ENCODE assay signal across 8 cellular contexts in genomic region chr5:14143843-14144585, GRCh38. TPM values are rescaled to one million over a fixed set of nuclear protein-coding genes. Genes with fewer than 3 reads are reported as not detected.
A peak's percentile ranks its signal among the peaks of the same experiment; 100 is the strongest.
DNase-seq lines count a peak whose midpoint lies in the region; ATAC-seq and TF ChIP-seq lines count a peak whose summit lies in the region.

No MANE protein-coding gene starts in this region.

- H3F3A ChIP-seq in smooth muscle cell (ENCODE audit: low read depth) = no peaks in the 10 kb centered on the region

- no peaks in the 10 kb centered on the region for H3K36me3 ChIP-seq in smooth muscle cell (ENCODE audit: low read depth)

- H3K27ac ChIP-seq in smooth muscle cell (ENCODE audit: low read depth) = peak overlapping the region; percentile 97

- TF ChIP-seq CTCF in astrocyte of the cerebellum (IDR thresholded peaks at IDR 0.05; ENCODE audit: low read depth, low read length, missing control alignments) = no peak
- TF ChIP-seq CTCF in smooth muscle cell (IDR thresholded peaks at IDR 0.05; ENCODE audit: borderline replicate concordance, insufficient read depth, poor library complexity, severe bottlenecking) = no peak

- H3K9me3 Mint-ChIP-seq in immature natural killer cell = no peaks in the 10 kb centered on the region

- H3K9ac ChIP-seq in smooth muscle cell (ENCODE audit: low read depth) = peak overlapping the region; percentile 98

- WGBS in smooth muscle cell (ENCODE audit: low lambda C conversion rate) = under 1% methylated on average over 52 of the region's 84 CpGs

- peak overlapping the region; percentile 86 to 97 (median 91) for H3K4me3 Mint-ChIP-seq in immature natural killer cell

- H3K4me3 ChIP-seq in astrocyte of the cerebellum (ENCODE audit: low read depth, low read length) (peak overlapping the region; percentile 83), smooth muscle cell (peak overlapping the region; percentile 99)

- H3K4me1 ChIP-seq in smooth muscle cell (ENCODE audit: low read depth) = peaks cover 35% of the 10 kb centered on the region

- peak; percentile 30 for DNase-seq in NCI-H2171 treated with DMSO at 0.1 percent for 48 hours (lab: John Stamatoyannopoulos, UW)
- DNase-seq in NCI-H2171 (lab: John Stamatoyannopoulos, UW) = no peak
- peak; percentile 56 for DNase-seq in RKO (ENCODE audit: low spot score)
- DNase-seq in astrocyte of the cerebellum (ENCODE audit: low read depth) = no peak
- DNase-seq in immature natural killer cell = peak; percentile 48 to 52 (median 51)
- DNase-seq in smooth muscle cell (lab: John Stamatoyannopoulos, UW; ENCODE audit: unreplicated experiment) = peak; percentile 57
- no peak for DNase-seq in pons (ENCODE audit: low spot score)

- H2AFZ ChIP-seq in smooth muscle cell (ENCODE audit: low read depth) = no peak overlapping the region

- in situ Hi-C loops in astrocyte of the cerebellum (cut with HindIII; ENCODE audit: low sequenced_read_pairs) = loop anchor here (10.0 kb wide), 1 partner anchor 51 kb away; no protein-coding TSS in a partner anchor

- peaks cover 2 to 19% (median 10%) of the 10 kb centered on the region in 3 donors for H3K27me3 Mint-ChIP-seq in immature natural killer cell (ENCODE audit: low read depth in 3 of 3)

- peak overlapping the region; percentile 96 for H3K4me2 ChIP-seq in smooth muscle cell

- peak overlapping the region; percentile 55 to 87 (median 73) for H3K27ac Mint-ChIP-seq in immature natural killer cell

- ATAC-seq in HG02938 (IDR thresholded peaks at IDR 0.05; ENCODE audit: unreplicated experiment) = peak; percentile 5

- peaks cover 49% of the 10 kb centered on the region for H3K79me2 ChIP-seq in smooth muscle cell (ENCODE audit: low read depth)

- peaks cover 14 to 23% of the 10 kb centered on the region in 2 donors for H3K4me1 Mint-ChIP-seq in immature natural killer cell

- peaks cover 0 to under 1% (median 0%) of the 10 kb centered on the region in 3 donors for H3K36me3 Mint-ChIP-seq in immature natural killer cell

- peaks cover 49% of the 10 kb centered on the region for H4K20me1 ChIP-seq in smooth muscle cell (ENCODE audit: low read depth)

- no peaks in the 10 kb centered on the region for H3K9me3 ChIP-seq in smooth muscle cell (replicated peaks; ENCODE audit: low read depth)

- H3K27me3 ChIP-seq in smooth muscle cell (ENCODE audit: low read depth) = no peaks in the 10 kb centered on the region

RNA-seq across cellular contexts. Expression of gene TRIO, which starts 0.9 kb away (rescaled TPM):
- polyA plus RNA-seq in immature natural killer cell (1 to 10 TPM in 2 of 3 donors, under 1 TPM in 1; 0.70 to 2.3 (median 1.2) TPM), smooth muscle cell (10.2 and 30.3 TPM in 2 replicates)
- 109 and 118 TPM in 2 replicates for total RNA-seq in smooth muscle cell

Comparison
In these comparisons a context has a peak if more than half of its experiments do, and no peak if none do; other contexts are left out.
1. DNase-seq: peak in NCI-H2171 treated with DMSO at 0.1 percent for 48 hours (single experiment), RKO (single experiment), immature natural killer cell (3 of 3) and smooth muscle cell (single experiment); none in NCI-H2171 (single experiment), astrocyte of the cerebellum (single experiment) and pons (single experiment).